1 cellular context compared by ENCODE assay signal in genomic region chr12:42326466-42327226, GRCh38.
A peak's percentile ranks its signal among the peaks of the same experiment; 100 is the strongest.
TF ChIP-seq lines count a peak whose summit lies in the region.

No MANE protein-coding gene starts in this region.

TF ChIP-seq in IMR-90, 13 proteins besides CTCF, POLR2A, EP300 and RAD21:
- TF ChIP-seq MXI1 (IDR thresholded peaks at IDR 0.05; ENCODE audit: borderline replicate concordance, low read depth, low read length) (peak; percentile 23; the same call in 1 of the 2 replicates), ELK1 (IDR thresholded peaks at IDR 0.05; ENCODE audit: borderline replicate concordance, low read depth, low read length) (no peak)
